8 cellular contexts compared by ENCODE assay signal in the genomic region with DNA sequence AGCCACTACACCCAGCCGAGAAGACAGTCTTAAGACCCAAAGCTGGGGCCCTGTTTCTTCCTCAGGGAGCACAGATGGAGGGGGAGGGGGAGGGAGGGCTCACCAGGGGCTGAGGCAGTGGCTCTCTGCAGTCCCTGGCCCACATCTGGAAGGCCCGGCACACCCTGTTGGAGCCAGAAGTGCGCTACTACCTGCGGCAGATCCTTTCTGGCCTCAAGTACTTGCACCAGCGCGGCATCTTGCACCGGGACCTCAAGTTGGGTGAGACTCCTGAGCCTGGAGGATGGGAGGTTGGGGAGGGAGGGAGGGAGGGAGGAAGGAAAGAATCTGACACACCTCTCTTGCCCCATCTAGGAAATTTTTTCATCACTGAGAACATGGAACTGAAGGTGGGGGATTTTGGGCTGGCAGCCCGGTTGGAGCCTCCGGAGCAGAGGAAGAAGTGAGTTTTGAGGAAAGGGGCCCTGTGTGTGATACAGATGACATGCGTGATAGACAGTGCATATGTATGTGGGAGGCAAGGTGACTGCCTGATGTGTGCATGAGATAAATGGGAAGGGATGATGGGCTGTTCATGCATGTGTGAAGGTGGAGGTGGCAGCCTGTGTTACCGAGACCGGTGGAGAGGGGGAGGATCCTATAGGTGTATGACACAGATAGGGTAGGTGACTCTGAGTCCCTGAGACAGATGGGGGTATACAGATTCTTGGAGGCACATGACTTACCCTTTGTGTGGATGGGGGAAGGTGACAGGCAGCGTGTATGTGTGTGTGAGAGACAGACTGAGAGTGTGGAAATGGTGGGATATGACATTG. TPM values are rescaled to one million over a fixed set of nuclear protein-coding genes. Genes with fewer than 3 reads are reported as not detected.
DNase-seq lines count a peak whose midpoint lies in the region; ATAC-seq, FAIRE-seq and TF ChIP-seq lines count a peak whose summit lies in the region.

No MANE protein-coding gene starts in this region.

- 62 to 78% (median 67%) methylated on average over 13 of the region's 13 CpGs for WGBS in small intestine, 3 donors

- H3K4me3 Mint-ChIP-seq in natural killer cell, result peak overlapping the region; percentile 63

- no peak overlapping the region for H2AFZ ChIP-seq in OCI-LY7 (ENCODE audit: low read length)

- no peaks in the 10 kb centered on the region for H3K9me3 Mint-ChIP-seq in natural killer cell

- H3K4me2 ChIP-seq in OCI-LY7 (ENCODE audit: low read length), result peak overlapping the region; percentile 76

- H3K9me3 ChIP-seq in OCI-LY7 (ENCODE audit: low read length) (no peaks in the 10 kb centered on the region), small intestine (ENCODE audit: control insufficient read depth, low read depth) (no peaks in the 10 kb centered on the region)

- no peaks in the 10 kb centered on the region for H3K27me3 Mint-ChIP-seq in natural killer cell (ENCODE audit: low read depth in 2 of 2)

- H3K4me1 Mint-ChIP-seq in natural killer cell, result peaks cover 5 to 20% of the 10 kb centered on the region in 2 donors

- CTCF ChIA-PET in OCI-LY7 (lab: Charles Lee; ENCODE audit: unreplicated experiment), result interaction anchor here (0.6 kb wide), 1 partner anchor 80 kb away, joined by 3 read pairs; no protein-coding TSS in a partner anchor

- H3K36me3 ChIP-seq in OCI-LY7 (ENCODE audit: insufficient read depth, low read length) (peaks cover 12% of the 10 kb centered on the region), small intestine (ENCODE audit: control insufficient read depth in 2 of 2, insufficient read depth in 2 of 2, low read length in 2 of 2) (peaks cover 2 to 8% of the 10 kb centered on the region in 2 donors)

- no TSS peak for BruUV-seq in OCI-LY7 (replicated peaks; lab: Mats Ljungman, UMichigan)

- intact Hi-C loops in OCI-LY7 (cut with micrococcal nuclease; ENCODE audit: unreplicated experiment), result no loop called here
- intact Hi-C loops in natural killer cell (cut with micrococcal nuclease), result loop anchor here (2.0 kb wide), 1 partner anchor 17 kb away; no protein-coding TSS in a partner anchor

- H3K4me1 ChIP-seq in OCI-LY7 (ENCODE audit: insufficient read depth, low read length, poor library complexity, severe bottlenecking) (peaks cover 30% of the 10 kb centered on the region), small intestine (ENCODE audit: control insufficient read depth in 2 of 2, insufficient read depth in 1 of 2, low read depth in 1 of 2, low read length in 1 of 2) (peaks cover 2 to 5% of the 10 kb centered on the region in 2 donors)

- TF ChIP-seq CTCF in AG09309 (IDR thresholded peaks at IDR 0.05; ENCODE audit: control insufficient read depth, insufficient read depth, low read depth, low read length, missing control alignments) (no peak), OCI-LY7 (conservative IDR thresholded peaks at IDR 0.05; ENCODE audit: low read length) (no peak), natural killer cell (IDR thresholded peaks at IDR 0.05) (no peak), GM13976 (IDR thresholded peaks at IDR 0.05; ENCODE audit: borderline replicate concordance, control extremely low read depth, extremely low read depth, insufficient read depth, missing control alignments) (no peak)

- POLR2A ChIA-PET in OCI-LY7 (lab: Charles Lee), result interaction anchor here (0.9 to 2.9 kb wide), 5 partner anchors 8 to 80 kb away, joined by 3 to 30 read pairs (median 7); a partner anchor contains a TSS

- in situ Hi-C loops in GM13976 (cut with MboI; ENCODE audit: low sequenced_read_pairs, unreplicated experiment), result no loop called here

- H3K27ac ChIP-seq in OCI-LY7 (ENCODE audit: low read depth, low read length, poor library complexity, severe bottlenecking), result no peak overlapping the region
- H3K27ac ChIP-seq in cingulate gyrus (ENCODE audit: low read depth, low read length), result peak overlapping the region; percentile 77
- H3K27ac ChIP-seq in small intestine (ENCODE audit: low read depth in 1 of 2, low read length in 1 of 2), result peak overlapping the region in 1 of 2 donors; percentile 58

- no peaks in the 10 kb centered on the region for H3K27me3 ChIP-seq in small intestine (ENCODE audit: control insufficient read depth in 2 of 2, insufficient read depth in 2 of 2, low read length in 2 of 2)

- no peak for ATAC-seq in natural killer cell

- peak overlapping the region; percentile 97 for H3K4me3 ChIP-seq in AG09309 (ENCODE audit: control insufficient read depth, low read depth, low read length)
- peak overlapping the region; percentile 83 for H3K4me3 ChIP-seq in OCI-LY7 (ENCODE audit: low read depth, low read length, poor library complexity, severe bottlenecking)
- peak overlapping the region in 1 of 2 donors; percentile 22 for H3K4me3 ChIP-seq in small intestine (ENCODE audit: low read depth in 1 of 2, low read length in 2 of 2)

- H3K27ac Mint-ChIP-seq in natural killer cell, result peak overlapping the region in 1 of 2 donors; percentile 12

- no peak for DNase-seq in AG09309 (ENCODE audit: low read depth)
- DNase-seq in OCI-LY7 (ENCODE audit: low spot score), result no peak
- no peak for DNase-seq in natural killer cell
- DNase-seq in GM13976 (ENCODE audit: low spot score), result no peak
- DNase-seq in small intestine, result no peak
- no peak for DNase-seq in SW480 (ENCODE audit: low spot score)
- no peak for DNase-seq in activated gamma-delta T cell treated with Interleukin-2 at 50 U/mL for 16 hours

- no peaks in the 10 kb centered on the region for H3K9me2 ChIP-seq in OCI-LY7 (ENCODE audit: insufficient read depth, low read length)

- H3K79me2 ChIP-seq in OCI-LY7 (ENCODE audit: insufficient read depth, low read depth, low read length), result no peaks in the 10 kb centered on the region

- H4K20me1 ChIP-seq in OCI-LY7 (ENCODE audit: insufficient read depth, low read length), result no peaks in the 10 kb centered on the region

- no peak for FAIRE-seq in small intestine (lab: Jason Lieb, UNC)

- H3K36me3 Mint-ChIP-seq in natural killer cell, result no peaks in the 10 kb centered on the region

RNA-seq across cellular contexts. Expression of a gene that starts 1.5 kb away (rescaled TPM):
- 8.3 and 10.1 TPM in 2 replicates for total RNA-seq in OCI-LY7 (2014; rRNA removed; shearing (Covaris generic))
- total RNA-seq in OCI-LY7 (2022) (8.8 and 10.8 TPM in 2 replicates), natural killer cell (10 to 100 TPM; 39.5 to 89.2 (median 78.1) TPM)
- polyA plus RNA-seq in small intestine, result 10 to 100 TPM in 1 of 3 donors, 1 to 10 TPM in 2; 5.4 to 11.9 (median 9.4) TPM

RNA-seq across cellular contexts. Expression of a gene that starts 5.5 kb away (rescaled TPM):
- total RNA-seq in OCI-LY7 (2014; rRNA removed; shearing (Covaris generic)), result 1.5 TPM in 1 of 2 replicates, not detected in the other
- total RNA-seq in OCI-LY7 (2022) (not detected in 2 replicates), natural killer cell (1 to 10 TPM in 1 of 3 donors, under 1 TPM in 1, not detected in 1; 0.96 to 1.2 TPM)
- under 1 TPM in 1 of 3 donors, not detected in 2; 0.46 TPM for polyA plus RNA-seq in small intestine

RNA-seq across cellular contexts. Expression of a gene that starts 6.6 kb away (rescaled TPM):
- total RNA-seq in OCI-LY7 (2014; rRNA removed; shearing (Covaris generic)), result 0.21 and 0.44 TPM in 2 replicates
- total RNA-seq in OCI-LY7 (2022) (2.0 and 2.7 TPM in 2 replicates), natural killer cell (1 to 10 TPM; 4.4 to 5.7 (median 4.9) TPM)
- polyA plus RNA-seq in small intestine, result 1 to 10 TPM; 1.1 to 2.0 (median 1.3) TPM

RNA-seq across cellular contexts. Expression of a gene that starts 13.7 kb away (rescaled TPM):
- 0.44 and 0.93 TPM in 2 replicates for total RNA-seq in OCI-LY7 (2014; rRNA removed; shearing (Covaris generic))
- total RNA-seq in OCI-LY7 (2022) (3.1 and 3.3 TPM in 2 replicates), natural killer cell (under 1 TPM; 0.18 to 0.33 (median 0.28) TPM)
- polyA plus RNA-seq in small intestine, result 10 to 100 TPM in 1 of 3 donors, 1 to 10 TPM in 2; 7.4 to 20.5 (median 9.0) TPM

RNA-seq across cellular contexts. Expression of a gene that starts 26.4 kb away (rescaled TPM):
- 4,149 and 4,355 TPM in 2 replicates for total RNA-seq in OCI-LY7 (2014; rRNA removed; shearing (Covaris generic))
- total RNA-seq in OCI-LY7 (2022), result 2,707 and 2,775 TPM in 2 replicates
- total RNA-seq in natural killer cell, result 1,000 to 10,000 TPM in 2 of 3 donors, 100 to 1,000 TPM in 1; 848 to 1,092 (median 1,009) TPM
- polyA plus RNA-seq in small intestine, result 1,000 to 10,000 TPM; 1,153 to 3,026 (median 2,124) TPM
